Comparison of ENCODE assay signal across 1 cellular context in genomic region chr2:200385063-200385635, GRCh38.
TF ChIP-seq lines count a peak whose summit lies in the region.

No MANE protein-coding gene starts in this region.

TF ChIP-seq in K562, 482 proteins besides CTCF, POLR2A, EP300 and RAD21 (continued from another document):
- no peak for TF ChIP-seq CREB5 (CRISPR knock-in tag; IDR thresholded peaks at IDR 0.05)
